Comparison of ENCODE assay signal across 13 cellular contexts in genomic region chr3:82293867-82294266, GRCh38.
DNase-seq lines count a peak whose midpoint lies in the region; ATAC-seq and TF ChIP-seq lines count a peak whose summit lies in the region.
"Had no signal": no experiment of that assay in that cellular context is flagged by ENCODE, and none has a peak within 500 bp of the region (broad histone marks: within the 10 kb centered on the region; RNA-seq: fewer than 3 reads in every experiment).

No MANE protein-coding gene starts in this region.

- peak; percentile 16 for DNase-seq in GM10248 (ENCODE audit: extremely low spot score)
- no peak for DNase-seq in Kasumi-1 (lab: John Stamatoyannopoulos, UW)
- DNase-seq in NCI-H524 treated with DMSO at 0.1 percent for 48 hours (lab: John Stamatoyannopoulos, UW) = no peak
- DNase-seq in effector CD4-positive, alpha-beta T cell = no peak
- DNase-seq in COLO829 (ENCODE audit: low spot score) = no peak
- DNase-seq: activated CD4-positive, alpha-beta T cell treated with anti-CD3 and anti-CD28 coated beads, Interleukin-2, amount 50 U/mL, for 1 hour; NCI-H526 treated with DMSO at 0.1 percent for 48 hours; retina; SW 1271 had no signal

- no peak for TF ChIP-seq CTCF in GM10248 (IDR thresholded peaks at IDR 0.05; ENCODE audit: control extremely low read depth, extremely low read depth, low read depth, missing control alignments)

- CTCF ChIA-PET in GM10248 (lab: Yijun Ruan, JAX) = interaction anchor here (1.9 kb wide), 1 partner anchor 12 kb away, joined by 4 read pairs; no protein-coding TSS in a partner anchor

- ATAC-seq in GM19395 (IDR thresholded peaks at IDR 0.05; ENCODE audit: unreplicated experiment) (peak; percentile 80), HG02678 (IDR thresholded peaks at IDR 0.05; ENCODE audit: unreplicated experiment) (peak; percentile 84), HG03342 (IDR thresholded peaks at IDR 0.05; ENCODE audit: unreplicated experiment) (peak; percentile 90)
- ATAC-seq: A549 had no signal

- POLR2A ChIA-PET in GM10248 (lab: Yijun Ruan, JAX) = no interaction called here
